In the genomic region with DNA sequence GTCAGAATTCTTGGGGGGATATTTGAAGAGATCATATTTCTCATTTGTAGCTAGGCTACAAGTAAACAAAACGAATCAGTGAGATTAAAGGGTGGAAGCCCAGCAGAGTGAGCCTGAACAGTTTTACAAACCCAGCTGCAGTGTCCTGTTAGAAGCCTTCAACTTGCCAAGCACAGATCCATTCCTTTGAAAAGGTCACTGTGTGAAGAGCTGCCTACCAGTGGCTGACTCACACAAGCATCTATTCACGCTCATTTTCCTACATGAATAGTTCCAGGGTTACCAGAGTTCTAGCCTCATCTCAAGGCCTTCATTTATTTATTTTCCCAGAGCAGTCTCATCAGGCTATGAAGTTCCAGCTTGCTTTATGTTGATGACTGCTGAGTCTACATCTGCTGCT, we compare ENCODE assay signal across 11 cellular contexts. TPM values are rescaled to one million over a fixed set of nuclear protein-coding genes. Genes with fewer than 3 reads are reported as not detected.
A peak's percentile ranks its signal among the peaks of the same experiment; 100 is the strongest.
DNase-seq lines count a peak whose midpoint lies in the region; ATAC-seq and TF ChIP-seq lines count a peak whose summit lies in the region.
"Had no signal": no experiment of that assay in that cellular context is flagged by ENCODE, and none has a peak within 500 bp of the region (broad histone marks: within the 10 kb centered on the region; RNA-seq: fewer than 3 reads in every experiment).

No MANE protein-coding gene starts in this region.

- CTCF ChIA-PET in PC-3 (lab: Charles Lee), result no interaction called here

- intact Hi-C loops in PC-3 (cut with micrococcal nuclease), result no loop called here

- in situ Hi-C loops in brain microvascular endothelial cell (cut with HindIII; ENCODE audit: low pct_ligation_motif_present, low sequenced_read_pairs), result no loop called here

- DNase-seq in HT1080 (ENCODE audit: low read depth), result peak; percentile 43
- DNase-seq in brain microvascular endothelial cell, result peak; percentile 58
- DNase-seq in iris pigment epithelial cell (ENCODE audit: low read depth), result peak; percentile 92
- no peak for DNase-seq in smooth muscle cell (lab: John Stamatoyannopoulos, UW; ENCODE audit: unreplicated experiment)
- DNase-seq in PC-3, result no peak
- no peak for DNase-seq in kidney glomerular epithelial cell (lab: John Stamatoyannopoulos, UW)
- DNase-seq: activated B cell treated with CpG ODN at 0.5 μM for 24 hours, NCI-H1436 treated with DMSO at 0.1 percent for 48 hours, posterior cingulate gyrus had no signal

- TF ChIP-seq CTCF in brain microvascular endothelial cell (IDR thresholded peaks at IDR 0.05; ENCODE audit: low read depth, low read length, missing control alignments) (no peak), smooth muscle cell (IDR thresholded peaks at IDR 0.05; ENCODE audit: borderline replicate concordance, insufficient read depth, poor library complexity, severe bottlenecking) (no peak), PC-3 (conservative IDR thresholded peaks at IDR 0.05; ENCODE audit: low read depth, low read length) (no peak)

- no peak for ATAC-seq in PC-3
- ATAC-seq in HG02840 (IDR thresholded peaks at IDR 0.05; ENCODE audit: low FRiP score, unreplicated experiment), result no peak

- H3K27me3 ChIP-seq in brain microvascular endothelial cell (replicated peaks) (no peaks in the 10 kb centered on the region), smooth muscle cell (ENCODE audit: low read depth) (no peaks in the 10 kb centered on the region), PC-3 (ENCODE audit: low read length) (no peaks in the 10 kb centered on the region)

- no peaks in the 10 kb centered on the region for H3K9me2 ChIP-seq in PC-3 (replicated peaks; ENCODE audit: low read length)

- H3K27ac ChIP-seq in brain microvascular endothelial cell, result peak overlapping the region; percentile 38
- H3K27ac ChIP-seq in smooth muscle cell (ENCODE audit: low read depth), result peak overlapping the region; percentile 13
- H3K27ac ChIP-seq in PC-3 (ENCODE audit: low read length), result no peak overlapping the region

- WGBS in smooth muscle cell (ENCODE audit: low lambda C conversion rate), result 18% methylated on average over 2 of the region's 2 CpGs

- H3K36me3 ChIP-seq in brain microvascular endothelial cell (replicated peaks), result no peaks in the 10 kb centered on the region
- H3K36me3 ChIP-seq in smooth muscle cell (ENCODE audit: low read depth), result no peaks in the 10 kb centered on the region
- no peaks in the 10 kb centered on the region for H3K36me3 ChIP-seq in PC-3 (ENCODE audit: low read depth, low read length)

- POLR2A ChIA-PET in PC-3 (lab: Charles Lee; ENCODE audit: unreplicated experiment), result no interaction called here

- no TSS peak for BruUV-seq in PC-3 (replicated peaks; lab: Mats Ljungman, UMichigan)

- H3K4me1 ChIP-seq in smooth muscle cell (ENCODE audit: low read depth), result no peaks in the 10 kb centered on the region
- H3K4me1 ChIP-seq in PC-3 (ENCODE audit: insufficient read depth, low read length), result no peaks in the 10 kb centered on the region

- H3K9ac ChIP-seq in smooth muscle cell (ENCODE audit: low read depth), result no peak overlapping the region
- H3K9ac ChIP-seq in PC-3 (ENCODE audit: low read length), result no peak overlapping the region

- no peaks in the 10 kb centered on the region for H3K9me3 ChIP-seq in smooth muscle cell (replicated peaks; ENCODE audit: low read depth)
- H3K9me3 ChIP-seq in PC-3 (ENCODE audit: low read length), result no peaks in the 10 kb centered on the region

- no peaks in the 10 kb centered on the region for H3K79me2 ChIP-seq in smooth muscle cell (ENCODE audit: low read depth)
- no peaks in the 10 kb centered on the region for H3K79me2 ChIP-seq in PC-3 (ENCODE audit: low read length)

- H3K4me2 ChIP-seq in smooth muscle cell (no peak overlapping the region), PC-3 (ENCODE audit: low read length) (no peak overlapping the region)

- H2AFZ ChIP-seq in smooth muscle cell (ENCODE audit: low read depth) (no peak overlapping the region), PC-3 (ENCODE audit: low read length) (no peak overlapping the region)

- no peaks in the 10 kb centered on the region for H3F3A ChIP-seq in smooth muscle cell (ENCODE audit: low read depth)
- H3F3A ChIP-seq in PC-3 (ENCODE audit: low read length, unreplicated experiment), result no peaks in the 10 kb centered on the region

- no peaks in the 10 kb centered on the region for H4K20me1 ChIP-seq in smooth muscle cell (ENCODE audit: low read depth)
- no peaks in the 10 kb centered on the region for H4K20me1 ChIP-seq in PC-3 (ENCODE audit: low read length)

- H3K4me3 ChIP-seq in brain microvascular endothelial cell (ENCODE audit: low read depth, low read length) (no peak overlapping the region), smooth muscle cell (no peak overlapping the region), PC-3 (ENCODE audit: low read length) (no peak overlapping the region)

RNA-seq across cellular contexts. Expression of gene MLIP, which starts 25.7 kb away (rescaled TPM):
- total RNA-seq in HT1080 (2014; rRNA removed; shearing (Covaris generic)), result not detected in 2 replicates
- polyA plus RNA-seq in HT1080 (2015; cell fraction: cytosol; rRNA removed), result not detected in 2 replicates
- polyA plus RNA-seq in HT1080 (2015; cell fraction: nucleus; rRNA removed), result not detected in 2 replicates
- total RNA-seq in smooth muscle cell (not detected in 2 replicates), PC-3 (2014; rRNA removed) (not detected in 2 replicates)
- polyA plus RNA-seq in smooth muscle cell, result not detected in 2 replicates
- total RNA-seq: activated B cell treated with CpG ODN at 0.5 μM for 24 hours, G401 had no signal

Comparison
In these comparisons a context has a peak if more than half of its experiments do, and no peak if none do; other contexts are left out.
1. DNase-seq: peak in HT1080 (single experiment), brain microvascular endothelial cell (single experiment) and iris pigment epithelial cell (single experiment); none in smooth muscle cell (single experiment), PC-3 (single experiment) and kidney glomerular epithelial cell (single experiment).